1 cellular context compared by ENCODE assay signal in genomic region chr1:186155594-186155993, GRCh38.
A peak's percentile ranks its signal among the peaks of the same experiment; 100 is the strongest.
TF ChIP-seq lines count a peak whose summit lies in the region.

No MANE protein-coding gene starts in this region.

TF ChIP-seq in K562, 482 proteins besides CTCF, POLR2A, EP300 and RAD21 (continued from another document):
- TF ChIP-seq ZBTB12 (CRISPR knock-in tag; IDR thresholded peaks at IDR 0.05) = no peak
- no peak for TF ChIP-seq KLF16 (IDR thresholded peaks at IDR 0.05)
- TF ChIP-seq MTA2 (IDR thresholded peaks at IDR 0.05; ENCODE audit: low read depth) = no peak
- TF ChIP-seq DDX20 (tag; IDR thresholded peaks at IDR 0.05; ENCODE audit: low read depth) = 0 out of 2 replicates have a peak, but pooled peaks have one; percentile 11
- TF ChIP-seq, protein P1, sequence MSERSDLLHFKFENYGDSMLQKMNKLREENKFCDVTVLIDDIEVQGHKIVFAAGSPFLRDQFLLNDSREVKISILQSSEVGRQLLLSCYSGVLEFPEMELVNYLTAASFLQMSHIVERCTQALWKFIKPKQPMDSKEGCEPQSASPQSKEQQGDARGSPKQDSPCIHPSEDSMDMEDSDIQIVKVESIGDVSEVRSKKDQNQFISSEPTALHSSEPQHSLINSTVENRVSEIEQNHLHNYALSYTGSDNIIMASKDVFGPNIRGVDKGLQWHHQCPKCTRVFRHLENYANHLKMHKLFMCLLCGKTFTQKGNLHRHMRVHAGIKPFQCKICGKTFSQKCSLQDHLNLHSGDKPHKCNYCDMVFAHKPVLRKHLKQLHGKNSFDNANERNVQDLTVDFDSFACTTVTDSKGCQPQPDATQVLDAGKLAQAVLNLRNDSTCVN (CRISPR knock-in tag; IDR thresholded peaks at IDR 0.05) = no peak
- no peak for TF ChIP-seq PCBP2 (IDR thresholded peaks at IDR 0.05; ENCODE audit: low read depth, low read length, poor library complexity, severe bottlenecking)
- peak; percentile 38; the same call in 1 of the 2 replicates for TF ChIP-seq SMC3 (conservative IDR thresholded peaks at IDR 0.05; ENCODE audit: insufficient read depth, low read depth, low read length)
- no peak for TF ChIP-seq ESRRB (CRISPR knock-in tag; IDR thresholded peaks at IDR 0.05; ENCODE audit: borderline replicate concordance)
- TF ChIP-seq HMGXB4 (CRISPR knock-in tag; IDR thresholded peaks at IDR 0.05) = no peak
- no peak for TF ChIP-seq E2F3 (CRISPR knock-in tag; IDR thresholded peaks at IDR 0.05)
- no peak for TF ChIP-seq ELF4 (CRISPR knock-in tag; IDR thresholded peaks at IDR 0.05)
- no peak for TF ChIP-seq ZBTB1 (CRISPR knock-in tag; IDR thresholded peaks at IDR 0.05; ENCODE audit: borderline replicate concordance, low read depth)
- no peak for TF ChIP-seq SP1 (CRISPR knock-in tag; IDR thresholded peaks at IDR 0.05)
- no peak for TF ChIP-seq HNRNPL (IDR thresholded peaks at IDR 0.05; ENCODE audit: low read depth, low read length)
- TF ChIP-seq RAD51 (IDR thresholded peaks at IDR 0.05; ENCODE audit: borderline replicate concordance, low read depth) = no peak
- TF ChIP-seq ESRRA (IDR thresholded peaks at IDR 0.05; ENCODE audit: borderline replicate concordance, low read depth) = no peak
- TF ChIP-seq ZNF146 (CRISPR knock-in tag; IDR thresholded peaks at IDR 0.05; ENCODE audit: unreplicated experiment) = no peak
- peak; percentile 67 for TF ChIP-seq FOSL1 (tag; conservative IDR thresholded peaks at IDR 0.05)
- TF ChIP-seq ZBTB40 (IDR thresholded peaks at IDR 0.05) = no peak
- TF ChIP-seq ZBTB40 (CRISPR knock-in tag; IDR thresholded peaks at IDR 0.05) = no peak
- TF ChIP-seq ZNF644 (tag; IDR thresholded peaks at IDR 0.05; ENCODE audit: low read depth) = no peak
- no peak for TF ChIP-seq DIDO1 (tag; IDR thresholded peaks at IDR 0.05; ENCODE audit: low read depth)
- TF ChIP-seq NFATC3 (IDR thresholded peaks at IDR 0.05) = no peak
